In the genomic region with DNA sequence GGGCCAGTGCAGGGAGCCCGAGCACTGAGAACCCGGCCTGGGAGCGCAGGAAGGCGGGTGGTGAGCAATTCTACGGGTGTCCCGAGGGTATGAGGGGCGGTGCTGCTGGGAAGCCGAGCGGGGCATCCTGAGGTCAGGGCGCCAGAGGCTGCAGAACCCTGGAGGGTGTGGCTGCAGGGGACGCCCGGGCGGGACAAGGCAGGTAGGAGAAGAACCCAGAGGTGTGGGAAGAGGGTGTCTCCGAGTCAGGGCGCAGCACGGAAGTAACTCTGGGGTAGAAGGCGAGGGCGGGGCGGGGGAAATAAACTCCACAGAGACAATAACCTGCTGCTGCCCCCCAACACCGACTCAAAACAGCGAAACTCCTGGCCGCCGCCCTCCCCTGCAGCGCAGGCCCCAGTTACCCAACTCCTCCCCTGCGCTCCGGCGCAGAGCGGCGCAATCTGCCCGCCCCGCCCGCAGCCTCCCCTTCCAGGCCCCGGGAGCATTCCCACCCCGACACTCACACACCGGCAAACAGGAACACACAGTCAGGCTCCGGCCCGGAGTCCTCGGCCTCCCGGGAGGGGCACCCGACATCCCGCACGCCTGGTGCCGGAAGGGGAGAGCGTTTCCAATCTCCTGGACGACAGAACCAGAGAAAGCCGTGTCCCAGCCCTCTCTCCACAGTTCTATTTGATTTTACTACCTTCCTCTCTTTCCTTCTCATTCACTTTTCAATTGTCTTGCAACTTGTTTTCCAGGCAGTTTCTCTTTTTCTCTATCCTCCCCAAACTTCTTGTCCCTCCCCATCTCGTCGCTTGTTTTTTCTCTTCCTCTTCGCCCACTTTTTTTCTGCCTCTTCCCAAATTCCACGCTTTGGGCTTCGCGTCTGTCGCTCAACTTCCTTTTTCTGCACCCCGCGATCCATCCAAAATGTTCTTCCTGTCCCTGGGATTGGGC, we compare ENCODE assay signal across 10 cellular contexts. TPM values are rescaled to one million over a fixed set of nuclear protein-coding genes. Genes with fewer than 3 reads are reported as not detected.
DNase-seq lines count a peak whose midpoint lies in the region; ATAC-seq and TF ChIP-seq lines count a peak whose summit lies in the region.
"Had no signal": no experiment of that assay in that cellular context is flagged by ENCODE, and none has a peak within 500 bp of the region (broad histone marks: within the 10 kb centered on the region; RNA-seq: fewer than 3 reads in every experiment).

No MANE protein-coding gene starts in this region.

- H3K36me3 ChIP-seq in endodermal cell (ENCODE audit: control insufficient read depth, insufficient read depth, low read length) (no peaks in the 10 kb centered on the region), osteoblast (ENCODE audit: insufficient read depth, low read length) (no peaks in the 10 kb centered on the region)

- peak overlapping the region; percentile 80 for H3K4me3 ChIP-seq in endodermal cell (ENCODE audit: low read length)
- peak overlapping the region; percentile 33 for H3K4me3 ChIP-seq in osteoblast (ENCODE audit: insufficient read depth, low read length)

- peaks cover 7% of the 10 kb centered on the region for H3K9me3 Mint-ChIP-seq in endodermal cell

- ATAC-seq in GM21381 (IDR thresholded peaks at IDR 0.05; ENCODE audit: unreplicated experiment) = no peak

- 2 to 4% methylated on average over 32 to 55 of the region's 55 CpGs for WGBS in endodermal cell (ENCODE audit: insufficient coverage in 1 of 2, insufficient read length in 1 of 2), 2 experiments

- H3K4me3 Mint-ChIP-seq in endodermal cell = peak overlapping the region; percentile 66

- H3K4me1 Mint-ChIP-seq in endodermal cell = peaks cover 42% of the 10 kb centered on the region

- H3K27ac ChIP-seq in endodermal cell (ENCODE audit: low read depth, low read length) = no peak overlapping the region
- no peak overlapping the region for H3K27ac ChIP-seq in osteoblast (ENCODE audit: low read depth, low read length)
- H3K27ac ChIP-seq: testis had no signal

- DNase-seq in ELF-1 (ENCODE audit: low read depth, low spot score) (peak; percentile 73), NCI-H226 (peak; percentile 42), endodermal cell (peak; percentile 84), osteoblast (ENCODE audit: insufficient read length, low spot score, missing footprints) (peak; percentile 95), inferior parietal cortex (ENCODE audit: extremely low spot score) (no peak), HT-29 (ENCODE audit: low spot score) (no peak), NCI-H446 treated with DMSO at 0.1 percent for 48 hours (lab: John Stamatoyannopoulos, UW) (no peak)
- DNase-seq: KG1, testis had no signal

- peak overlapping the region; percentile 32 for H3K4me2 ChIP-seq in osteoblast (ENCODE audit: insufficient read depth, low read length)

- peaks cover 65% of the 10 kb centered on the region for H3K27me3 ChIP-seq in endodermal cell (ENCODE audit: control insufficient read depth, insufficient read depth, low read length, poor library complexity, severe bottlenecking)
- H3K27me3 ChIP-seq in osteoblast (ENCODE audit: insufficient read depth, low read length) = peaks cover 73% of the 10 kb centered on the region
- H3K27me3 ChIP-seq: testis had no signal

- H3K4me1 ChIP-seq in endodermal cell (ENCODE audit: control insufficient read depth, insufficient read depth, low read length) = peaks cover 11% of the 10 kb centered on the region
- H3K4me1 ChIP-seq in osteoblast (ENCODE audit: insufficient read depth, low read length) = no peaks in the 10 kb centered on the region

- peaks cover 74% of the 10 kb centered on the region for H3K27me3 Mint-ChIP-seq in endodermal cell (ENCODE audit: insufficient read depth)

- H4K20me1 ChIP-seq in osteoblast (ENCODE audit: insufficient read depth, low read length) = no peaks in the 10 kb centered on the region

- H3K36me3 Mint-ChIP-seq in endodermal cell (ENCODE audit: low read depth) = no peaks in the 10 kb centered on the region

- TF ChIP-seq CTCF in endodermal cell (conservative IDR thresholded peaks at IDR 0.05) (no peak), osteoblast (IDR thresholded peaks at IDR 0.05; ENCODE audit: extremely low read depth, low read depth, low read length) (no peak)

- H3K9me3 ChIP-seq in endodermal cell (ENCODE audit: control insufficient read depth, low read length) (peaks cover 10% of the 10 kb centered on the region), osteoblast (ENCODE audit: low read depth, low read length) (no peaks in the 10 kb centered on the region)
- H3K9me3 ChIP-seq: testis had no signal

- H2AFZ ChIP-seq in osteoblast (ENCODE audit: low read length) = no peak overlapping the region

- H3K27ac Mint-ChIP-seq in endodermal cell = peak overlapping the region; percentile 29

- H3K9ac ChIP-seq in endodermal cell (ENCODE audit: extremely low read depth, low read length, poor library complexity, severe bottlenecking) = no peak overlapping the region

- H3K79me2 ChIP-seq in osteoblast (ENCODE audit: insufficient read depth, low read length) = no peaks in the 10 kb centered on the region

RNA-seq across cellular contexts. Expression of a gene that starts 2.4 kb away (rescaled TPM):
- total RNA-seq in endodermal cell (1 to 10 TPM; 1.4 to 1.6 TPM), osteoblast (under 0.01 and 0.59 TPM in 2 replicates)
- 1.0 TPM for polyA plus RNA-seq in endodermal cell (2013, experiment 1 of 2)
- polyA plus RNA-seq in endodermal cell (2013, experiment 2 of 2) = 0.54 TPM
- total RNA-seq in HT-29 (2014; rRNA removed; shearing (Covaris generic)) = not detected in 2 replicates

RNA-seq across cellular contexts. Expression of a gene that starts 31.9 kb away (rescaled TPM):
- 10 to 100 TPM; 26.1 to 34.7 TPM for total RNA-seq in endodermal cell
- 19.8 TPM for polyA plus RNA-seq in endodermal cell (2013, experiment 1 of 2)
- 19.2 TPM for polyA plus RNA-seq in endodermal cell (2013, experiment 2 of 2)
- 27.4 and 27.5 TPM in 2 replicates for total RNA-seq in osteoblast
- 10.0 and 13.1 TPM in 2 replicates for total RNA-seq in HT-29 (2014; rRNA removed; shearing (Covaris generic))

Comparison
In these comparisons a context has a peak if more than half of its experiments do, and no peak if none do; other contexts are left out.
1. DNase-seq: peak in ELF-1 (single experiment), NCI-H226 (single experiment), endodermal cell (single experiment) and osteoblast (single experiment); none in inferior parietal cortex (single experiment), HT-29 (single experiment) and NCI-H446 treated with DMSO at 0.1 percent for 48 hours (single experiment).